ENCODE assay signal across 8 cellular contexts in genomic region chr5:132257131-132258101, GRCh38. TPM values are rescaled to one million over a fixed set of nuclear protein-coding genes. Genes with fewer than 3 reads are reported as not detected.
A peak's percentile ranks its signal among the peaks of the same experiment; 100 is the strongest.
DNase-seq lines count a peak whose midpoint lies in the region; ATAC-seq and TF ChIP-seq lines count a peak whose summit lies in the region.

TSS of gene PDLIM4 (plus strand) at chr5:132257696. CDS start at chr5:132257735, 39 bp downstream.

- ATAC-seq in activated CD4-positive, alpha-beta T cell treated with anti-CD3 and anti-CD28 coated beads for 36 hours, result no peak
- peak; percentile 9 for ATAC-seq in lung (ENCODE audit: insufficient read depth, low FRiP score)
- no peak for ATAC-seq in GM21825 (IDR thresholded peaks at IDR 0.05; ENCODE audit: unreplicated experiment)

- no peaks in the 10 kb centered on the region for H3K36me3 ChIP-seq in lung (ENCODE audit: control insufficient read depth in 2 of 2, insufficient read depth in 2 of 2, low read length in 2 of 2)

- peaks cover 12% of the 10 kb centered on the region for H3K4me1 Mint-ChIP-seq in activated CD4-positive, alpha-beta T cell treated with anti-CD3 and anti-CD28 coated beads for 36 hours
- H3K4me1 Mint-ChIP-seq in type B pancreatic cell (ENCODE audit: unreplicated experiment), result peaks cover 28% of the 10 kb centered on the region

- H3K27ac ChIP-seq in lung (ENCODE audit: low read depth in 1 of 2, low read length in 1 of 2), result peak within 1 kb of the TSS in 1 of 2 donors; percentile 51

- POLR2A ChIA-PET in activated CD4-positive, alpha-beta T cell treated with anti-CD3 and anti-CD28 coated beads for 36 hours (lab: Charles Lee), result no interaction called here

- no peak within 1 kb of the TSS for H3K4me3 Mint-ChIP-seq in activated CD4-positive, alpha-beta T cell treated with anti-CD3 and anti-CD28 coated beads for 36 hours
- peak within 1 kb of the TSS; percentile 87 for H3K4me3 Mint-ChIP-seq in type B pancreatic cell

- peaks cover 6% of the 10 kb centered on the region for H3K27me3 Mint-ChIP-seq in activated CD4-positive, alpha-beta T cell treated with anti-CD3 and anti-CD28 coated beads for 36 hours
- H3K27me3 Mint-ChIP-seq in type B pancreatic cell, result no peaks in the 10 kb centered on the region

- peak; percentile 5 for DNase-seq in activated CD4-positive, alpha-beta T cell treated with anti-CD3 and anti-CD28 coated beads for 36 hours
- no peak for DNase-seq in activated CD4-positive, alpha-beta T cell treated with anti-CD3 and anti-CD28 coated beads for 48 hours
- DNase-seq in dermis blood vessel endothelial cell (peak; percentile 61), lung (ENCODE audit: low spot score) (no peak), type B pancreatic cell (ENCODE audit: extremely low spot score, unreplicated experiment) (peak; percentile 76), NCI-H1417 treated with DMSO at 0.1 percent for 48 hours (lab: John Stamatoyannopoulos, UW) (no peak), NCI-H2029 treated with DMSO at 0.1 percent for 48 hours (lab: John Stamatoyannopoulos, UW) (no peak)

- no peaks in the 10 kb centered on the region for H3K9me3 ChIP-seq in lung (ENCODE audit: control insufficient read depth in 2 of 2, insufficient read depth in 1 of 2, low read length in 1 of 2)

- intact Hi-C loops in activated CD4-positive, alpha-beta T cell treated with anti-CD3 and anti-CD28 coated beads for 36 hours (cut with DNase I, micrococcal nuclease), result no loop called here

- CTCF ChIA-PET in activated CD4-positive, alpha-beta T cell treated with anti-CD3 and anti-CD28 coated beads for 36 hours (lab: Charles Lee), result no interaction called here

- no peaks in the 10 kb centered on the region for H3K9me3 Mint-ChIP-seq in activated CD4-positive, alpha-beta T cell treated with anti-CD3 and anti-CD28 coated beads for 36 hours (ENCODE audit: low read depth)
- H3K9me3 Mint-ChIP-seq in type B pancreatic cell, result no peaks in the 10 kb centered on the region

- H3K27me3 ChIP-seq in lung (ENCODE audit: control insufficient read depth, insufficient read depth), result no peaks in the 10 kb centered on the region

- TF ChIP-seq CTCF in lung (IDR thresholded peaks at IDR 0.05; ENCODE audit: control extremely low read depth, extremely low read depth) (no peak), type B pancreatic cell (conservative IDR thresholded peaks at IDR 0.05) (no peak)

- no peaks in the 10 kb centered on the region for H3K36me3 Mint-ChIP-seq in activated CD4-positive, alpha-beta T cell treated with anti-CD3 and anti-CD28 coated beads for 36 hours (ENCODE audit: low read depth)
- peaks cover 11% of the 10 kb centered on the region for H3K36me3 Mint-ChIP-seq in type B pancreatic cell

- H3K4me3 ChIP-seq in lung, result no peak within 1 kb of the TSS

- no peak within 1 kb of the TSS for H3K27ac Mint-ChIP-seq in activated CD4-positive, alpha-beta T cell treated with anti-CD3 and anti-CD28 coated beads for 36 hours
- H3K27ac Mint-ChIP-seq in type B pancreatic cell, result peak within 1 kb of the TSS; percentile 69

- WGBS in lung, 2 donors, result 22 to 34% methylated on average over 51 to 88 of the region's 88 CpGs

- peaks cover 0 to 9% of the 10 kb centered on the region in 2 donors for H3K4me1 ChIP-seq in lung (ENCODE audit: control insufficient read depth in 2 of 2, insufficient read depth in 2 of 2, low read length in 2 of 2)

RNA-seq across cellular contexts. Expression of gene PDLIM4, which starts in this region (rescaled TPM):
- total RNA-seq in activated CD4-positive, alpha-beta T cell treated with anti-CD3 and anti-CD28 coated beads for 36 hours, result under 1 TPM; 0.21 to 0.23 TPM
- total RNA-seq in dermis blood vessel endothelial cell (31.0 and 51.6 TPM in 2 replicates), lung (10 to 100 TPM in 1 of 2 donors, 1 to 10 TPM in 1; 7.3 to 13.8 TPM), type B pancreatic cell (ENCODE audit: low replicate concordance) (40.0 and 43.8 TPM in 2 replicates)
- polyA plus RNA-seq in lung, result 10 to 100 TPM in 1 of 2 donors, 1 to 10 TPM in 1; 8.3 to 10.9 TPM

Comparison
In these comparisons a context has a peak if more than half of its experiments do, and no peak if none do; other contexts are left out.
1. RNA of gene PDLIM4 (total RNA-seq): 40.0 to 43.8 TPM in type B pancreatic cell, 31.0 to 51.6 TPM in dermis blood vessel endothelial cell and 7.3 to 13.8 TPM in lung; 0.21 to 0.23 TPM in activated CD4-positive, alpha-beta T cell treated with anti-CD3 and anti-CD28 coated beads for 36 hours; every median in the first group is over 4 times any median in the second.
2. Peak in DNase-seq in activated CD4-positive, alpha-beta T cell treated with anti-CD3 and anti-CD28 coated beads for 36 hours; RNA of the gene not detected or under 1 TPM.
3. DNase-seq: peak in dermis blood vessel endothelial cell (single experiment) and type B pancreatic cell (single experiment); none in activated CD4-positive, alpha-beta T cell treated with anti-CD3 and anti-CD28 coated beads for 48 hours (single experiment), lung (single experiment), NCI-H1417 treated with DMSO at 0.1 percent for 48 hours (single experiment) and NCI-H2029 treated with DMSO at 0.1 percent for 48 hours (single experiment).